10 cellular contexts compared by ENCODE assay signal in the genomic region with DNA sequence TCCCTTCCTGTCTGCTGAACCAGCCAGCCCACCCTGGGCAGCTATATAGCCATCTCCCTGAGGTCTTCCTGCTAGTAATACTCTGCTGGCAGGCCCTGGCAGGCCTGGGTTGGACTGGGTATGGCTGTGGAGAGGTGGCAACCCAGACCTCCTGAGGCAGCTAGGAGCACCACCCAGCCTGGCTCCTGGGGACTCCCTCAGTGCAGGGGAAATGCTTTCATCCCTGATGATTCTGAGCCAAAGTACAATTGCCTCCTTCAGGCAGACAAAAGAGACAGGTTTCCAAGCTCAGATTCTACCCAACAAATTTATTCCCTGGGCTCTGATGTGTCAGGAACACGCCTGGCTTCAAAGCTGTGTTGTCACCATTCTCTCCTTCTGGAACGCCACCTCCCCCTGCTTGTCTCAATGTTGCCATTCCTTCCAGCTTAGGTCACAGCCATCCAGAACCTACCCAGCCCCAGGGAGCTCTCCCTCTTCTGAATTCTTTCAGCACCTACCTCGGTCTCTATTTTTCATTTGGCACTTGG. TPM values are rescaled to one million over a fixed set of nuclear protein-coding genes. Genes with fewer than 3 reads are reported as not detected.
A peak's percentile ranks its signal among the peaks of the same experiment; 100 is the strongest.
DNase-seq lines count a peak whose midpoint lies in the region; ATAC-seq and TF ChIP-seq lines count a peak whose summit lies in the region.
"Had no signal": no experiment of that assay in that cellular context is flagged by ENCODE, and none has a peak within 500 bp of the region (broad histone marks: within the 10 kb centered on the region; RNA-seq: fewer than 3 reads in every experiment).

No MANE protein-coding gene starts in this region.

- peaks cover 25 to 27% of the 10 kb centered on the region in 2 donors for H3K4me1 ChIP-seq in gastrocnemius medialis

- no peak for TF ChIP-seq POLR2A in gastrocnemius medialis (IDR thresholded peaks at IDR 0.05)

- H3K36me3 ChIP-seq in SK-N-MC (ENCODE audit: insufficient read depth, low read length) (no peaks in the 10 kb centered on the region), gastrocnemius medialis (no peaks in the 10 kb centered on the region)

- H3K9me3 ChIP-seq in SK-N-MC (ENCODE audit: low read depth, low read length): no peaks in the 10 kb centered on the region
- no peaks in the 10 kb centered on the region for H3K9me3 ChIP-seq in gastrocnemius medialis

- intact Hi-C loops in gastrocnemius medialis (cut with DNase I; ENCODE audit: low total_unique reads): loop anchor here (1.0 to 10.0 kb wide), 2 partner anchors 21 to 990 kb away; a partner anchor contains a TSS

- H3K9ac ChIP-seq in SK-N-MC (ENCODE audit: insufficient read length): peak overlapping the region; percentile 48

- DNase-seq in GM03348 (ENCODE audit: low spot score) (peak; percentile 86), SK-N-MC (ENCODE audit: low read depth, low spot score) (no peak), fibroblast of pulmonary artery (ENCODE audit: low read depth) (peak; percentile 79), gastrocnemius medialis (peak; percentile 42 to 68)
- DNase-seq: activated naive CD8-positive, alpha-beta T cell treated with anti-CD3 and anti-CD28 coated beads, Interleukin-2, amount 50 U/mL, for 24 hours; naive B cell had no signal

- H3K27me3 ChIP-seq in gastrocnemius medialis: no peaks in the 10 kb centered on the region

- H3K4me3 ChIP-seq in SK-N-MC (no peak overlapping the region), fibroblast of pulmonary artery (replicated peaks; ENCODE audit: low read depth, low read length) (no peak overlapping the region), gastrocnemius medialis (no peak overlapping the region)

- ATAC-seq in gastrocnemius medialis (peak; percentile 54 to 57), GM18502 (IDR thresholded peaks at IDR 0.05; ENCODE audit: poor library complexity, unreplicated experiment) (no peak), GM19397 (IDR thresholded peaks at IDR 0.05; ENCODE audit: unreplicated experiment) (no peak), HG03469 (IDR thresholded peaks at IDR 0.05; ENCODE audit: unreplicated experiment) (no peak), GM21786 (IDR thresholded peaks at IDR 0.05; ENCODE audit: unreplicated experiment) (no peak)
- ATAC-seq: activated naive CD8-positive, alpha-beta T cell treated with anti-CD3 and anti-CD28 coated beads, Interleukin-2, amount 50 U/mL, for 24 hours had no signal

- TF ChIP-seq CTCF in fibroblast of pulmonary artery (IDR thresholded peaks at IDR 0.05; ENCODE audit: low read length, missing control alignments) (no peak), gastrocnemius medialis (IDR thresholded peaks at IDR 0.05 in 4 of 5, conservative IDR thresholded peaks at IDR 0.05 in 1 of 5) (no peak)

- in situ Hi-C loops in gastrocnemius medialis (cut with MboI; ENCODE audit: low sequenced_read_pairs in 4 of 4): loop anchor here in 1 of 4 donors (10.0 kb wide), 1 partner anchor 120 kb away; no protein-coding TSS in a partner anchor

- no peak overlapping the region for H3K27ac ChIP-seq in SK-N-MC
- H3K27ac ChIP-seq in gastrocnemius medialis: peak overlapping the region; percentile 71 to 93 (median 82)

RNA-seq across cellular contexts. Expression of a gene that starts 4.7 kb away (rescaled TPM):
- 10 to 100 TPM; 58.6 to 76.5 (median 71.8) TPM for total RNA-seq in gastrocnemius medialis

RNA-seq across cellular contexts. Expression of a gene that starts 20.7 kb away (rescaled TPM):
- total RNA-seq in gastrocnemius medialis: 100 to 1,000 TPM; 351 to 797 (median 386) TPM

RNA-seq across cellular contexts. Expression of a gene that starts 21.4 kb away (rescaled TPM):
- total RNA-seq in gastrocnemius medialis: not detected

RNA-seq across cellular contexts. Expression of a gene that starts 29.2 kb away (rescaled TPM):
- total RNA-seq in gastrocnemius medialis: 10 to 100 TPM in 3 of 4 donors, 1 to 10 TPM in 1; 4.4 to 19.3 (median 14.2) TPM

RNA-seq across cellular contexts. Expression of a gene that starts 29.2 kb away (rescaled TPM):
- total RNA-seq in gastrocnemius medialis: 1 to 10 TPM; 1.0 to 3.6 (median 1.3) TPM

Comparison
In these comparisons a context has a peak if more than half of its experiments do, and no peak if none do; other contexts are left out.
1. ATAC-seq: peak in gastrocnemius medialis (2 of 2); none in GM18502 (single experiment), GM19397 (single experiment), HG03469 (single experiment) and GM21786 (single experiment).